Comparison of ENCODE assay signal across 23 cellular contexts in genomic region chr13:102185375-102185984, GRCh38.
DNase-seq lines count a peak whose midpoint lies in the region; ATAC-seq, FAIRE-seq and TF ChIP-seq lines count a peak whose summit lies in the region.
"Had no signal": no experiment of that assay in that cellular context is flagged by ENCODE, and none has a peak within 500 bp of the region (broad histone marks: within the 10 kb centered on the region; RNA-seq: fewer than 3 reads in every experiment).

No MANE protein-coding gene starts in this region.

- ATAC-seq in HepG2: no peak
- ATAC-seq in right lobe of liver: no peak
- no peak for ATAC-seq in SK-N-SH treated with all-trans-retinoic acid at 6 μM for 48 hours
- ATAC-seq: A549, GM23338 had no signal

- intact Hi-C loops in HepG2 (cut with micrococcal nuclease; ENCODE audit: unreplicated experiment) (no loop called here), right lobe of liver (cut with DNase I) (no loop called here)

- H3K27me3 ChIP-seq in HepG2 (ENCODE audit: control insufficient read depth in 1 of 2, insufficient read depth in 2 of 2, low read length in 2 of 2) (no peaks in the 10 kb centered on the region), right lobe of liver (no peaks in the 10 kb centered on the region)
- H3K27me3 ChIP-seq: BE2C; BLaER1 treated with 17β-estradiol and CSF1 and Interleukin-3, amounts not matched to agents 10 nM and 100 nM had no signal

- H3K4me3 ChIP-seq in HepG2 (replicated peaks in 1 of 3; ENCODE audit: insufficient read depth in 1 of 3, low read depth in 2 of 3, low read length in 3 of 3) (no peak overlapping the region), right lobe of liver (no peak overlapping the region)
- H3K4me3 ChIP-seq: A549; BLaER1 treated with 17β-estradiol and CSF1 and Interleukin-3, amounts not matched to agents 10 nM and 100 nM; GM23338; HAP-1 had no signal

- no peak overlapping the region for H2AFZ ChIP-seq in HepG2 (ENCODE audit: low read length)
- H2AFZ ChIP-seq: GM23338 had no signal

- TF ChIP-seq EP300 in HepG2 (IDR thresholded peaks at IDR 0.05; ENCODE audit: low read depth in 2 of 2, low read length in 2 of 2): no peak
- no peak for TF ChIP-seq EP300 in HepG2 (CRISPR knock-in tag; IDR thresholded peaks at IDR 0.05; ENCODE audit: borderline replicate concordance)

- POLR2A ChIA-PET in HepG2 (lab: Yijun Ruan, JAX): no interaction called here

- no peak for TF ChIP-seq POLR2A in HepG2 (IDR thresholded peaks at IDR 0.05; ENCODE audit: insufficient read depth in 1 of 2, low read depth in 2 of 2, low read length in 2 of 2)
- no peak for TF ChIP-seq POLR2A in right lobe of liver (IDR thresholded peaks at IDR 0.05)

- DNase-seq in HepG2 (ENCODE audit: low spot score): no peak
- no peak for DNase-seq in right lobe of liver
- peak; percentile 5 for DNase-seq in RKO (ENCODE audit: low spot score)
- no peak for DNase-seq in MV-4-11 (lab: John Stamatoyannopoulos, UW)
- no peak for DNase-seq in NCI-H2029 (lab: John Stamatoyannopoulos, UW)
- DNase-seq: 8988T; ACHN; AML-193; BE2C; Calu3; CD4-positive, alpha-beta T cell; CD8-positive, alpha-beta memory T cell; COR-L47; DMS53; DMS79 treated with DMSO at 0.1 percent for 48 hours; GF-D8 had no signal

- CTCF ChIA-PET in HepG2 (lab: Yijun Ruan, JAX; ENCODE audit: low intra/inter-chr PET ratio, low total read pairs): no interaction called here

- H3K4me1 ChIP-seq in HepG2 (ENCODE audit: insufficient read depth, low read length) (no peaks in the 10 kb centered on the region), right lobe of liver (peaks cover 0 to 60% (median 19%) of the 10 kb centered on the region in 4 donors)
- H3K4me1 ChIP-seq: A549; BLaER1 treated with 17β-estradiol and CSF1 and Interleukin-3, amounts not matched to agents 10 nM and 100 nM; HAP-1 had no signal

- 11% methylated on average over 5 of the region's 5 CpGs for WGBS in HepG2 (ENCODE audit: low lambda C conversion rate)
- WGBS in right lobe of liver (ENCODE audit: insufficient coverage, low coverage, low lambda C conversion rate, missing lambda C conversion rate): 35% methylated on average over 5 of the region's 5 CpGs

- H3K4me2 ChIP-seq in HepG2 (ENCODE audit: low read depth, low read length): no peak overlapping the region
- H3K4me2 ChIP-seq: A549; BLaER1 treated with 17β-estradiol and CSF1 and Interleukin-3, amounts not matched to agents 10 nM and 100 nM; GM23338 had no signal

- in situ Hi-C loops in HepG2 (cut with HindIII; ENCODE audit: extremely low pct_ligation_motif_present, low pct_unique_long_range_greater_than_20kb): no loop called here

- H3K36me3 ChIP-seq in HepG2 (replicated peaks in 1 of 2; ENCODE audit: control insufficient read depth in 1 of 2, insufficient read depth in 2 of 2, low read length in 2 of 2): no peaks in the 10 kb centered on the region
- H3K36me3 ChIP-seq in right lobe of liver: no peaks in the 10 kb centered on the region
- H3K36me3 ChIP-seq: BE2C; BLaER1 treated with 17β-estradiol and CSF1 and Interleukin-3, amounts not matched to agents 10 nM and 100 nM; HAP-1 had no signal

- no peaks in the 10 kb centered on the region for H3K79me2 ChIP-seq in HepG2 (ENCODE audit: insufficient read depth, low read length)

- TF ChIP-seq RAD21 in HepG2 (CRISPR knock-in tag; IDR thresholded peaks at IDR 0.05): no peak

- TF ChIP-seq CTCF in HepG2 (CRISPR knock-in tag; IDR thresholded peaks at IDR 0.05) (no peak), right lobe of liver (IDR thresholded peaks at IDR 0.05) (no peak)

- no peak for FAIRE-seq in HepG2 (lab: Jason Lieb, UNC)
- FAIRE-seq: A549, GM12891, GM18507 had no signal

- no peak overlapping the region for H3K27ac ChIP-seq in HepG2 (ENCODE audit: extremely low read length, insufficient read depth, low read length)
- peak overlapping the region in 1 of 3 donors; percentile 46 for H3K27ac ChIP-seq in right lobe of liver
- H3K27ac ChIP-seq: A549; BLaER1 treated with 17β-estradiol and CSF1 and Interleukin-3, amounts not matched to agents 10 nM and 100 nM had no signal

- H4K20me1 ChIP-seq in HepG2 (ENCODE audit: insufficient read depth, low read length): no peaks in the 10 kb centered on the region
- H4K20me1 ChIP-seq: BLaER1 treated with 17β-estradiol and CSF1 and Interleukin-3, amounts not matched to agents 10 nM and 100 nM had no signal

- no TSS peak for BruUV-seq in HepG2 (replicated peaks; lab: Mats Ljungman, UMichigan)

- no peak overlapping the region for H3K9ac ChIP-seq in HepG2 (ENCODE audit: insufficient read depth, low read depth, low read length)
- H3K9ac ChIP-seq: BLaER1 treated with 17β-estradiol and CSF1 and Interleukin-3, amounts not matched to agents 10 nM and 100 nM had no signal

- H3K9me3 ChIP-seq in HepG2 (ENCODE audit: low read length): no peaks in the 10 kb centered on the region
- H3K9me3 ChIP-seq in right lobe of liver: no peaks in the 10 kb centered on the region
- H3K9me3 ChIP-seq: A549; BE2C; BLaER1 treated with 17β-estradiol and CSF1 and Interleukin-3, amounts not matched to agents 10 nM and 100 nM; HAP-1 had no signal

TF ChIP-seq in HepG2, 621 proteins besides CTCF, POLR2A, EP300 and RAD21:
- no peak for TF ChIP-seq SRSF4 (IDR thresholded peaks at IDR 0.05; ENCODE audit: low read depth, low read length, poor library complexity, severe bottlenecking)
- TF ChIP-seq ZNF83 (CRISPR knock-in tag; IDR thresholded peaks at IDR 0.05; ENCODE audit: borderline replicate concordance): no peak
- TF ChIP-seq ATF7 (IDR thresholded peaks at IDR 0.05): 0 out of 2 replicates have a peak, but pooled peaks have one; percentile 64
- TF ChIP-seq ATF7 (CRISPR knock-in tag; IDR thresholded peaks at IDR 0.05): no peak
- no peak for TF ChIP-seq MAFF (IDR thresholded peaks at IDR 0.05; ENCODE audit: low read depth, low read length)
- no peak for TF ChIP-seq MTA3 (CRISPR knock-in tag; IDR thresholded peaks at IDR 0.05)
- no peak for TF ChIP-seq KLF16 (CRISPR knock-in tag; IDR thresholded peaks at IDR 0.05)

TF ChIP-seq in SK-N-SH treated with all-trans-retinoic acid at 6 μM for 48 hours, 23 proteins besides CTCF, POLR2A, EP300 and RAD21:
- TF ChIP-seq PATZ1 (CRISPR knock-in tag; IDR thresholded peaks at IDR 0.05; ENCODE audit: borderline replicate concordance): no peak
- peak; percentile 84; the same call in 1 of the 2 replicates for TF ChIP-seq TCF4 (CRISPR knock-in tag; IDR thresholded peaks at IDR 0.05; ENCODE audit: borderline replicate concordance)
- TF ChIP-seq TSHZ2 (CRISPR knock-in tag; IDR thresholded peaks at IDR 0.05): peak; percentile 86
